1 cellular context compared by ENCODE assay signal in genomic region chr6:167216390-167217050, GRCh38.
A peak's percentile ranks its signal among the peaks of the same experiment; 100 is the strongest.
TF ChIP-seq lines count a peak whose summit lies in the region.

No MANE protein-coding gene starts in this region.

TF ChIP-seq in HepG2, 621 proteins besides CTCF, POLR2A, EP300 and RAD21 (continued from another document):
- TF ChIP-seq RBFOX2 (IDR thresholded peaks at IDR 0.05; ENCODE audit: low read depth, low read length) (peak; percentile 44; the same call in 1 of the 2 replicates), ZMYM4 (CRISPR knock-in tag; IDR thresholded peaks at IDR 0.05) (peak; percentile 70), KDM6A (CRISPR knock-in tag; IDR thresholded peaks at IDR 0.05; ENCODE audit: low read depth) (peak; percentile 58; the same call in 1 of the 2 replicates), MIER3 (CRISPR knock-in tag; IDR thresholded peaks at IDR 0.05; ENCODE audit: borderline replicate concordance) (peak; percentile 34; the same call in 1 of the 2 replicates), ELF3 (CRISPR knock-in tag; IDR thresholded peaks at IDR 0.05) (peak; percentile 60), THAP11 (CRISPR knock-in tag; IDR thresholded peaks at IDR 0.05) (0 out of 2 replicates have a peak, but pooled peaks have one; percentile 37), ZFY (CRISPR knock-in tag; IDR thresholded peaks at IDR 0.05) (peak; percentile 74), ZGPAT (CRISPR knock-in tag; IDR thresholded peaks at IDR 0.05) (peak; percentile 46; the same call in 1 of the 2 replicates), TEAD3 (CRISPR knock-in tag; optimal IDR thresholded peaks at IDR 0.05; ENCODE audit: borderline replicate concordance) (peak; percentile 70)
- TF ChIP-seq, protein P1, sequence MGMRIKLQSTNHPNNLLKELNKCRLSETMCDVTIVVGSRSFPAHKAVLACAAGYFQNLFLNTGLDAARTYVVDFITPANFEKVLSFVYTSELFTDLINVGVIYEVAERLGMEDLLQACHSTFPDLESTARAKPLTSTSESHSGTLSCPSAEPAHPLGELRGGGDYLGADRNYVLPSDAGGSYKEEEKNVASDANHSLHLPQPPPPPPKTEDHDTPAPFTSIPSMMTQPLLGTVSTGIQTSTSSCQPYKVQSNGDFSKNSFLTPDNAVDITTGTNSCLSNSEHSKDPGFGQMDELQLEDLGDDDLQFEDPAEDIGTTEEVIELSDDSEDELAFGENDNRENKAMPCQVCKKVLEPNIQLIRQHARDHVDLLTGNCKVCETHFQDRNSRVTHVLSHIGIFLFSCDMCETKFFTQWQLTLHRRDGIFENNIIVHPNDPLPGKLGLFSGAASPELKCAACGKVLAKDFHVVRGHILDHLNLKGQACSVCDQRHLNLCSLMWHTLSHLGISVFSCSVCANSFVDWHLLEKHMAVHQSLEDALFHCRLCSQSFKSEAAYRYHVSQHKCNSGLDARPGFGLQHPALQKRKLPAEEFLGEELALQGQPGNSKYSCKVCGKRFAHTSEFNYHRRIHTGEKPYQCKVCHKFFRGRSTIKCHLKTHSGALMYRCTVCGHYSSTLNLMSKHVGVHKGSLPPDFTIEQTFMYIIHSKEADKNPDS (CRISPR knock-in tag; IDR thresholded peaks at IDR 0.05), result peak; percentile 72; the same call in 1 of the 2 replicates
